ENCODE assay signal across 32 cellular contexts in the genomic region with DNA sequence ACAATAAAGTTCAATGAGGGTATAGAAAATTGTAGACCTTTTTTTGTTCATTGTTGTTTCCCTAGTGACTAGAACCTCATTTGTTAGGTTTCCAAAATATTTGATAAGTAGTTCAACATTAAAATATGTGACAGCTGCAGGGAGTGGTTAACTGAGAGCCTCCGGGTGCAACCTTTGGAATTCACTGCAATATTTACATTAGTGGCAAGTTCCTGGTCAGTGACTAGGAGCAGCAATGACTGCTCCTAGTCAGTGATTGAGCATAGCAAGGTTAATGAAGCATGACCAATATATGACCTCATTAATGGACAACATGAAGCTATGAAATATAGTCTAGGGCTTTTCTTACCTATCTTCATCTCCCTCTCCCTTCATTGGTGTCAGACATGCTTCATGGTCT.
"Had no signal": no experiment of that assay in that cellular context is flagged by ENCODE, and none has a peak within 500 bp of the region (broad histone marks: within the 10 kb centered on the region; RNA-seq: fewer than 3 reads in every experiment).

No MANE protein-coding gene starts in this region.

- ATAC-seq: activated CD4-positive, CD25-positive, alpha-beta regulatory T cell treated with anti-CD3 and anti-CD28 coated beads, Interleukin-2, amount 50 U/mL, for 24 hours; esophagus mucosa; heart right ventricle; left cardiac atrium; naive thymus-derived CD4-positive, alpha-beta T cell; sciatic nerve; stimulated activated memory B cell treated with anti-CD40 and anti-IgM and Interleukin-4, amounts not matched to agents 10 μg/mL and 1 μg/mL and 100 μg/mL, for 72 hours; stimulated activated naive CD8-positive, alpha-beta T cell treated with anti-CD3 and anti-CD28 coated beads, Interleukin-15, amount 100 ng/mL, for 72 hours; T-helper 17 cell; upper lobe of right lung had no signal

- H3K36me3 ChIP-seq: heart right ventricle, ovary, upper lobe of right lung, WERI-Rb-1 had no signal

- H3K9me3 ChIP-seq: ovary, upper lobe of right lung had no signal

- H3K4me3 ChIP-seq: heart right ventricle, ovary, upper lobe of right lung had no signal

- H3K27ac Mint-ChIP-seq: activated CD4-positive, alpha-beta memory T cell treated with anti-CD3 and anti-CD28 coated beads for 36 hours; activated CD4-positive, alpha-beta T cell treated with anti-CD3 and anti-CD28 coated beads, Interleukin-2, amount 10 ng/mL, durations not matched to agents 24 days and 14 days; activated naive CD4-positive, alpha-beta T cell treated with anti-CD3 and anti-CD28 coated beads for 36 hours; activated naive CD8-positive, alpha-beta T cell treated with anti-CD3 and anti-CD28 coated beads, Interleukin-2, amount 10 ng/mL, durations not matched to agents 7 days and 5 days; activated T-helper 1 cell treated with anti-CD3 and anti-CD28 coated beads, Interleukin-12 subunit alpha, Interleukin-12 subunit beta, Interleukin-2, Interleukin-4 antibody, amounts not matched to agents 30 ng/mL and 10 ng/mL and 1 ng/mL, durations not matched to agents 14 hours and 24 hours and 36 hours; dendritic cell treated with granulocyte-macrophage colony-stimulating factor and Interleukin-4, amounts not matched to agents 40 ng/mL and 50 ng/mL, for 4 days; endodermal cell; naive thymus-derived CD4-positive, alpha-beta T cell; progenitor cell of endocrine pancreas; stimulated activated memory B cell treated with anti-CD40 and anti-IgM and Interleukin-4, amounts not matched to agents 10 μg/mL and 1 μg/mL and 100 μg/mL, for 72 hours; stimulated activated naive CD8-positive, alpha-beta T cell treated with anti-CD3 and anti-CD28 coated beads, Interleukin-15, amount 100 ng/mL, for 72 hours; T-helper 17 cell had no signal

- H3K9me3 Mint-ChIP-seq: activated CD4-positive, alpha-beta T cell treated with anti-CD3 and anti-CD28 coated beads, Interleukin-2, amount 10 ng/mL, durations not matched to agents 24 days and 14 days; activated naive CD8-positive, alpha-beta T cell treated with anti-CD3 and anti-CD28 coated beads, Interleukin-2, amount 10 ng/mL, durations not matched to agents 7 days and 5 days; dendritic cell treated with granulocyte-macrophage colony-stimulating factor and Interleukin-4, amounts not matched to agents 40 ng/mL and 50 ng/mL, for 4 days; endodermal cell; stimulated activated naive CD8-positive, alpha-beta T cell treated with anti-CD3 and anti-CD28 coated beads, Interleukin-15, amount 100 ng/mL, for 72 hours had no signal

- H3K4me1 Mint-ChIP-seq: activated CD4-positive, alpha-beta T cell treated with anti-CD3 and anti-CD28 coated beads, Interleukin-2, amount 10 ng/mL, durations not matched to agents 24 days and 14 days; activated naive CD8-positive, alpha-beta T cell treated with anti-CD3 and anti-CD28 coated beads, Interleukin-2, amount 10 ng/mL, durations not matched to agents 7 days and 5 days; endodermal cell; naive thymus-derived CD4-positive, alpha-beta T cell; stimulated activated memory B cell treated with anti-CD40 and anti-IgM and Interleukin-4, amounts not matched to agents 10 μg/mL and 1 μg/mL and 100 μg/mL, for 72 hours; stimulated activated naive CD8-positive, alpha-beta T cell treated with anti-CD3 and anti-CD28 coated beads, Interleukin-15, amount 100 ng/mL, for 72 hours; T-helper 17 cell had no signal

- H3K4me3 Mint-ChIP-seq: activated CD4-positive, alpha-beta memory T cell treated with anti-CD3 and anti-CD28 coated beads for 36 hours; activated CD4-positive, alpha-beta T cell treated with anti-CD3 and anti-CD28 coated beads, Interleukin-2, amount 10 ng/mL, durations not matched to agents 24 days and 14 days; activated naive CD4-positive, alpha-beta T cell treated with anti-CD3 and anti-CD28 coated beads for 36 hours; activated naive CD8-positive, alpha-beta T cell treated with anti-CD3 and anti-CD28 coated beads, Interleukin-2, amount 10 ng/mL, durations not matched to agents 7 days and 5 days; activated T-helper 1 cell treated with anti-CD3 and anti-CD28 coated beads, Interleukin-12 subunit alpha, Interleukin-12 subunit beta, Interleukin-2, Interleukin-4 antibody, amounts not matched to agents 30 ng/mL and 10 ng/mL and 1 ng/mL, durations not matched to agents 14 hours and 24 hours and 36 hours; dendritic cell treated with granulocyte-macrophage colony-stimulating factor and Interleukin-4, amounts not matched to agents 40 ng/mL and 50 ng/mL, for 4 days; endodermal cell; naive thymus-derived CD4-positive, alpha-beta T cell; stimulated activated memory B cell treated with anti-CD40 and anti-IgM and Interleukin-4, amounts not matched to agents 10 μg/mL and 1 μg/mL and 100 μg/mL, for 72 hours; stimulated activated naive CD8-positive, alpha-beta T cell treated with anti-CD3 and anti-CD28 coated beads, Interleukin-15, amount 100 ng/mL, for 72 hours; T-helper 17 cell had no signal

- H3K36me3 Mint-ChIP-seq: activated CD4-positive, alpha-beta memory T cell treated with anti-CD3 and anti-CD28 coated beads for 36 hours; activated naive CD8-positive, alpha-beta T cell treated with anti-CD3 and anti-CD28 coated beads, Interleukin-2, amount 10 ng/mL, durations not matched to agents 7 days and 5 days; stimulated activated memory B cell treated with anti-CD40 and anti-IgM and Interleukin-4, amounts not matched to agents 10 μg/mL and 1 μg/mL and 100 μg/mL, for 72 hours had no signal

- H3K27me3 ChIP-seq: heart right ventricle, ovary, upper lobe of right lung had no signal

- H3K4me1 ChIP-seq: heart right ventricle, upper lobe of right lung had no signal

- H3K27me3 Mint-ChIP-seq: activated CD4-positive, alpha-beta memory T cell treated with anti-CD3 and anti-CD28 coated beads for 36 hours; activated CD4-positive, alpha-beta T cell treated with anti-CD3 and anti-CD28 coated beads, Interleukin-2, amount 10 ng/mL, durations not matched to agents 24 days and 14 days; activated naive CD8-positive, alpha-beta T cell treated with anti-CD3 and anti-CD28 coated beads, Interleukin-2, amount 10 ng/mL, durations not matched to agents 7 days and 5 days; dendritic cell treated with granulocyte-macrophage colony-stimulating factor and Interleukin-4, amounts not matched to agents 40 ng/mL and 50 ng/mL, for 4 days; naive thymus-derived CD4-positive, alpha-beta T cell; progenitor cell of endocrine pancreas; stimulated activated memory B cell treated with anti-CD40 and anti-IgM and Interleukin-4, amounts not matched to agents 10 μg/mL and 1 μg/mL and 100 μg/mL, for 72 hours; stimulated activated naive CD8-positive, alpha-beta T cell treated with anti-CD3 and anti-CD28 coated beads, Interleukin-15, amount 100 ng/mL, for 72 hours; T-helper 17 cell had no signal

- DNase-seq: activated CD4-positive, alpha-beta memory T cell treated with anti-CD3 and anti-CD28 coated beads for 36 hours; activated CD4-positive, alpha-beta T cell treated with anti-CD3 and anti-CD28 coated beads, Interleukin-2, amount 10 ng/mL, durations not matched to agents 24 days and 14 days; activated CD8-positive, alpha-beta memory T cell treated with anti-CD3 and anti-CD28 coated beads, Interleukin-2, amount 50 U/mL, for 4 hours; activated effector memory CD4-positive, alpha-beta T cell treated with anti-CD3 and anti-CD28 coated beads, Interleukin-2, amount 50 U/mL, for 16 hours; activated naive CD4-positive, alpha-beta T cell treated with anti-CD3 and anti-CD28 coated beads for 36 hours; activated naive CD8-positive, alpha-beta T cell treated with anti-CD3 and anti-CD28 coated beads, Interleukin-2, amount 10 ng/mL, durations not matched to agents 7 days and 5 days; activated T-cell treated with anti-CD3 and anti-CD28 coated beads, Interleukin-2, amount 50 U/mL, for 1 hour; caudate nucleus; endodermal cell; foreskin fibroblast; heart right ventricle; left cardiac atrium; midbrain; naive thymus-derived CD4-positive, alpha-beta T cell; ovary; retina; small intestine; stimulated activated CD4-positive, alpha-beta T cell treated with anti-CD3 and anti-CD28 coated beads, Interleukin-4, amount 100 ng/mL, for 4 hours; stimulated activated CD8-positive, alpha-beta memory T cell treated with anti-CD3 and anti-CD28 coated beads, Interleukin-4, amount 100 ng/mL, for 48 hours; stimulated activated naive CD8-positive, alpha-beta T cell treated with anti-CD3 and anti-CD28 coated beads, Interleukin-15, amount 100 ng/mL, for 72 hours; substantia nigra; T-helper 17 cell; T1000; upper lobe of right lung; WERI-Rb-1 had no signal

- FAIRE-seq: small intestine had no signal

- H3K27ac ChIP-seq: heart right ventricle, ovary, upper lobe of right lung, WERI-Rb-1 had no signal
